Comparison of ENCODE assay signal across 11 cellular contexts in genomic region chr4:7973545-7973981, GRCh38. TPM values are rescaled to one million over a fixed set of nuclear protein-coding genes. Genes with fewer than 3 reads are reported as not detected.
DNase-seq lines count a peak whose midpoint lies in the region; ATAC-seq and TF ChIP-seq lines count a peak whose summit lies in the region.
"Had no signal": no experiment of that assay in that cellular context is flagged by ENCODE, and none has a peak within 500 bp of the region (broad histone marks: within the 10 kb centered on the region; RNA-seq: fewer than 3 reads in every experiment).

No MANE protein-coding gene starts in this region.

- in situ Hi-C loops in gastrocnemius medialis (cut with MboI; ENCODE audit: low sequenced_read_pairs in 4 of 4) = no loop called here

- TF ChIP-seq CTCF in cardiac fibroblast (IDR thresholded peaks at IDR 0.05; ENCODE audit: low read depth, low read length) (no peak), mesothelial cell of epicardium (IDR thresholded peaks at IDR 0.05; ENCODE audit: unreplicated experiment) (no peak), gastrocnemius medialis (IDR thresholded peaks at IDR 0.05 in 4 of 5, conservative IDR thresholded peaks at IDR 0.05 in 1 of 5) (no peak)

- DNase-seq in AG08396 (ENCODE audit: low spot score) (peak; percentile 56), HK-2 (ENCODE audit: unreplicated experiment) (peak; percentile 45), cardiac fibroblast (ENCODE audit: low read depth in 2 of 2) (peak; percentile 54 to 64), mesothelial cell of epicardium (ENCODE audit: low spot score in 2 of 2, unreplicated experiment in 2 of 2) (no peak), NCI-H524 treated with DMSO at 0.1 percent for 48 hours (lab: John Stamatoyannopoulos, UW) (no peak), gastrocnemius medialis (no peak)
- DNase-seq: activated effector memory CD4-positive, alpha-beta T cell treated with anti-CD3 and anti-CD28 coated beads, Interleukin-2, amount 50 U/mL, for 16 hours; erythroblast had no signal

- H3K9me3 Mint-ChIP-seq in mesothelial cell of epicardium = no peaks in the 10 kb centered on the region

- H3K36me3 Mint-ChIP-seq in mesothelial cell of epicardium = no peaks in the 10 kb centered on the region

- peaks cover 52% of the 10 kb centered on the region for H3K4me1 Mint-ChIP-seq in mesothelial cell of epicardium

- H3K4me3 ChIP-seq in cardiac fibroblast (replicated peaks in 1 of 2; ENCODE audit: low read depth in 2 of 2, low read length in 2 of 2) (no peak overlapping the region), gastrocnemius medialis (no peak overlapping the region)
- H3K4me3 ChIP-seq: tibial nerve had no signal

- intact Hi-C loops in gastrocnemius medialis (cut with DNase I; ENCODE audit: low total_unique reads) = no loop called here

- H3K27ac ChIP-seq in gastrocnemius medialis = no peak overlapping the region
- H3K27ac ChIP-seq: tibial nerve had no signal

- no peaks in the 10 kb centered on the region for H3K27me3 ChIP-seq in gastrocnemius medialis
- H3K27me3 ChIP-seq: tibial nerve had no signal

- H3K36me3 ChIP-seq in gastrocnemius medialis = peaks cover 0 to 32% of the 10 kb centered on the region in 2 donors
- H3K36me3 ChIP-seq: tibial nerve had no signal

- no peak overlapping the region for H3K4me3 Mint-ChIP-seq in mesothelial cell of epicardium

- H3K9me3 ChIP-seq in gastrocnemius medialis = no peaks in the 10 kb centered on the region
- H3K9me3 ChIP-seq: tibial nerve had no signal

- no peak for TF ChIP-seq POLR2A in gastrocnemius medialis (IDR thresholded peaks at IDR 0.05)

- peaks cover 0 to 12% of the 10 kb centered on the region in 2 donors for H3K4me1 ChIP-seq in gastrocnemius medialis

- peak overlapping the region; percentile 67 for H3K27ac Mint-ChIP-seq in mesothelial cell of epicardium

- no peaks in the 10 kb centered on the region for H3K27me3 Mint-ChIP-seq in mesothelial cell of epicardium (ENCODE audit: low read depth)

- ATAC-seq in HG03520 (IDR thresholded peaks at IDR 0.05; ENCODE audit: unreplicated experiment) = no peak
- no peak for ATAC-seq in gastrocnemius medialis
- no peak for ATAC-seq in GM21576 (IDR thresholded peaks at IDR 0.05; ENCODE audit: unreplicated experiment)

RNA-seq across cellular contexts. Expression of gene AFAP1, which starts 33.9 kb away (rescaled TPM):
- total RNA-seq in mesothelial cell of epicardium (75.4 to 82.4 TPM (median 79.1 TPM) in 3 replicates), gastrocnemius medialis (1 to 10 TPM; 1.5 to 8.6 (median 3.5) TPM)

Comparison
In these comparisons a context has a peak if more than half of its experiments do, and no peak if none do; other contexts are left out.
1. DNase-seq: peak in AG08396 (single experiment), HK-2 (single experiment) and cardiac fibroblast (2 of 2); none in mesothelial cell of epicardium (0 of 2), NCI-H524 treated with DMSO at 0.1 percent for 48 hours (single experiment) and gastrocnemius medialis (0 of 2).